ENCODE assay signal across 19 cellular contexts in genomic region chr19:5605362-5605761, GRCh38. TPM values are rescaled to one million over a fixed set of nuclear protein-coding genes. Genes with fewer than 3 reads are reported as not detected.
A peak's percentile ranks its signal among the peaks of the same experiment; 100 is the strongest.
DNase-seq lines count a peak whose midpoint lies in the region; ATAC-seq and TF ChIP-seq lines count a peak whose summit lies in the region.
"Had no signal": no experiment of that assay in that cellular context is flagged by ENCODE, and none has a peak within 500 bp of the region (broad histone marks: within the 10 kb centered on the region; RNA-seq: fewer than 3 reads in every experiment).

No MANE protein-coding gene starts in this region.

- DNase-seq in natural killer cell (no peak), myocyte (ENCODE audit: low read depth) (peak; percentile 96), NCI-H526 (lab: John Stamatoyannopoulos, UW) (no peak)
- DNase-seq in natural killer cell treated with Interleukin-12 subunit alpha and Interleukin-12 subunit beta and Interleukin-15 and Interleukin-18, amount 100 ng/mL, for 72 hours (ENCODE audit: low spot score) = no peak
- DNase-seq: Calu3; CD4-positive, alpha-beta memory T cell; EL; NCI-H1105; NCI-H1694; NCI-H510A; NCI-H774; OCI-M1; SHP77 treated with DMSO at 0.1 percent for 48 hours had no signal

- no peak overlapping the region for H3K4me3 Mint-ChIP-seq in natural killer cell
- H3K4me3 Mint-ChIP-seq in natural killer cell treated with Interleukin-12 subunit alpha and Interleukin-12 subunit beta and Interleukin-15 and Interleukin-18, amount 100 ng/mL, for 72 hours = no peak overlapping the region
- no peak overlapping the region for H3K4me3 Mint-ChIP-seq in activated T-helper 17 cell treated with anti-CD3 and anti-CD28 coated beads, Interleukin-2, amount 50 U/mL, for 72 hours
- H3K4me3 Mint-ChIP-seq: CD4-positive, alpha-beta memory T cell had no signal

- ATAC-seq in natural killer cell = no peak
- ATAC-seq in natural killer cell treated with Interleukin-12 subunit alpha and Interleukin-12 subunit beta and Interleukin-15 and Interleukin-18, amount 100 ng/mL, for 72 hours = no peak
- no peak for ATAC-seq in activated T-helper 17 cell treated with anti-CD3 and anti-CD28 coated beads, Interleukin-2, amount 50 U/mL, for 72 hours (replicated peaks)
- no peak for ATAC-seq in GM18909 (IDR thresholded peaks at IDR 0.05; ENCODE audit: poor library complexity, unreplicated experiment)
- ATAC-seq in GM21423 (IDR thresholded peaks at IDR 0.05; ENCODE audit: unreplicated experiment) = no peak
- ATAC-seq: A549, GM12878, K562 had no signal

- TF ChIP-seq CTCF in natural killer cell (IDR thresholded peaks at IDR 0.05) = no peak

- intact Hi-C loops in natural killer cell (cut with micrococcal nuclease) = loop anchor here (10.0 kb wide), 1 partner anchor 1651 kb away; no protein-coding TSS in a partner anchor

- peak overlapping the region; percentile 29 to 45 for H3K27ac Mint-ChIP-seq in natural killer cell
- H3K27ac Mint-ChIP-seq in natural killer cell treated with Interleukin-12 subunit alpha and Interleukin-12 subunit beta and Interleukin-15 and Interleukin-18, amount 100 ng/mL, for 72 hours = peak overlapping the region in 1 of 2 donors; percentile 51
- H3K27ac Mint-ChIP-seq in activated T-helper 17 cell treated with anti-CD3 and anti-CD28 coated beads, Interleukin-2, amount 50 U/mL, for 72 hours = peak overlapping the region; percentile 66

- H3K9me3 Mint-ChIP-seq in natural killer cell = no peaks in the 10 kb centered on the region
- no peaks in the 10 kb centered on the region for H3K9me3 Mint-ChIP-seq in natural killer cell treated with Interleukin-12 subunit alpha and Interleukin-12 subunit beta and Interleukin-15 and Interleukin-18, amount 100 ng/mL, for 72 hours
- H3K9me3 Mint-ChIP-seq in activated T-helper 17 cell treated with anti-CD3 and anti-CD28 coated beads, Interleukin-2, amount 50 U/mL, for 72 hours = no peaks in the 10 kb centered on the region
- H3K9me3 Mint-ChIP-seq: CD4-positive, alpha-beta memory T cell had no signal

- H3K4me1 Mint-ChIP-seq in natural killer cell = peaks cover 14 to 16% of the 10 kb centered on the region in 2 donors
- H3K4me1 Mint-ChIP-seq in natural killer cell treated with Interleukin-12 subunit alpha and Interleukin-12 subunit beta and Interleukin-15 and Interleukin-18, amount 100 ng/mL, for 72 hours (ENCODE audit: low read depth in 2 of 2) = peaks cover 12 to 21% of the 10 kb centered on the region in 2 donors
- H3K4me1 Mint-ChIP-seq in activated T-helper 17 cell treated with anti-CD3 and anti-CD28 coated beads, Interleukin-2, amount 50 U/mL, for 72 hours = peaks cover 10% of the 10 kb centered on the region

- peaks cover 20% of the 10 kb centered on the region for H3K36me3 Mint-ChIP-seq in natural killer cell
- peaks cover 37% of the 10 kb centered on the region for H3K36me3 Mint-ChIP-seq in natural killer cell treated with Interleukin-12 subunit alpha and Interleukin-12 subunit beta and Interleukin-15 and Interleukin-18, amount 100 ng/mL, for 72 hours
- peaks cover 100% of the 10 kb centered on the region for H3K36me3 Mint-ChIP-seq in activated T-helper 17 cell treated with anti-CD3 and anti-CD28 coated beads, Interleukin-2, amount 50 U/mL, for 72 hours (ENCODE audit: low read depth)

- no peaks in the 10 kb centered on the region for H3K27me3 Mint-ChIP-seq in natural killer cell (ENCODE audit: low read depth in 2 of 2)
- no peaks in the 10 kb centered on the region for H3K27me3 Mint-ChIP-seq in natural killer cell treated with Interleukin-12 subunit alpha and Interleukin-12 subunit beta and Interleukin-15 and Interleukin-18, amount 100 ng/mL, for 72 hours
- H3K27me3 Mint-ChIP-seq in activated T-helper 17 cell treated with anti-CD3 and anti-CD28 coated beads, Interleukin-2, amount 50 U/mL, for 72 hours = no peaks in the 10 kb centered on the region
- H3K27me3 Mint-ChIP-seq: CD4-positive, alpha-beta memory T cell had no signal

RNA-seq across cellular contexts. Expression of gene SAFB2, which starts 17.2 kb away (rescaled TPM):
- 100 to 1,000 TPM; 232 to 264 (median 258) TPM for total RNA-seq in natural killer cell
- 100 to 1,000 TPM; 116 to 204 TPM for total RNA-seq in natural killer cell treated with Interleukin-12 subunit alpha and Interleukin-12 subunit beta and Interleukin-15 and Interleukin-18, amount 100 ng/mL, for 72 hours
- 100 to 1,000 TPM; 126 to 159 TPM for total RNA-seq in activated T-helper 17 cell treated with anti-CD3 and anti-CD28 coated beads, Interleukin-2, amount 50 U/mL, for 72 hours
- 30.8 and 35.1 TPM in 2 replicates for total RNA-seq in myocyte
- 44.0 TPM for polyA plus RNA-seq in myocyte (2012)

RNA-seq across cellular contexts. Expression of gene SAFB, which starts 17.5 kb away (rescaled TPM):
- total RNA-seq in natural killer cell (100 to 1,000 TPM; 195 to 229 (median 207) TPM), myocyte (41.7 and 42.1 TPM in 2 replicates)
- 100 to 1,000 TPM; 126 to 190 TPM for total RNA-seq in natural killer cell treated with Interleukin-12 subunit alpha and Interleukin-12 subunit beta and Interleukin-15 and Interleukin-18, amount 100 ng/mL, for 72 hours
- total RNA-seq in activated T-helper 17 cell treated with anti-CD3 and anti-CD28 coated beads, Interleukin-2, amount 50 U/mL, for 72 hours = 100 to 1,000 TPM; 119 to 124 TPM
- 49.8 TPM for polyA plus RNA-seq in myocyte (2012)

RNA-seq across cellular contexts. Expression of gene TINCR, which starts 37.6 kb away (rescaled TPM):
- total RNA-seq in natural killer cell (1 to 10 TPM; 1.6 to 2.2 (median 1.7) TPM), myocyte (0.05 TPM in 1 of 2 replicates, not detected in the other)
- total RNA-seq in natural killer cell treated with Interleukin-12 subunit alpha and Interleukin-12 subunit beta and Interleukin-15 and Interleukin-18, amount 100 ng/mL, for 72 hours = 1 to 10 TPM in 1 of 2 donors, under 1 TPM in 1; 0.57 to 2.6 TPM
- 1 to 10 TPM in 1 of 2 donors, under 1 TPM in 1; 0.48 to 2.4 TPM for total RNA-seq in activated T-helper 17 cell treated with anti-CD3 and anti-CD28 coated beads, Interleukin-2, amount 50 U/mL, for 72 hours
- polyA plus RNA-seq in myocyte (2012) = 0.20 TPM
